Comparison of ENCODE assay signal across 20 cellular contexts in genomic region chr16:71966932-71967331, GRCh38. TPM values are rescaled to one million over a fixed set of nuclear protein-coding genes. Genes with fewer than 3 reads are reported as not detected.
DNase-seq lines count a peak whose midpoint lies in the region; ATAC-seq and TF ChIP-seq lines count a peak whose summit lies in the region.
"Had no signal": no experiment of that assay in that cellular context is flagged by ENCODE, and none has a peak within 500 bp of the region (broad histone marks: within the 10 kb centered on the region; RNA-seq: fewer than 3 reads in every experiment).

No MANE protein-coding gene starts in this region.

- H3K27me3 Mint-ChIP-seq in T-helper 17 cell = no peaks in the 10 kb centered on the region
- H3K27me3 Mint-ChIP-seq: CD4-positive, alpha-beta memory T cell had no signal

- H3K36me3 ChIP-seq in GM23248 (ENCODE audit: low read depth) = no peaks in the 10 kb centered on the region
- no peaks in the 10 kb centered on the region for H3K36me3 ChIP-seq in prostate gland
- H3K36me3 ChIP-seq in upper lobe of right lung = no peaks in the 10 kb centered on the region
- H3K36me3 ChIP-seq: BLaER1 had no signal

- no peak overlapping the region for H3K4me2 ChIP-seq in GM23248 (ENCODE audit: unreplicated experiment)
- H3K4me2 ChIP-seq: BLaER1 had no signal

- no peak for ATAC-seq in T-helper 17 cell
- ATAC-seq in upper lobe of right lung = no peak
- ATAC-seq in HG02884 (IDR thresholded peaks at IDR 0.05; ENCODE audit: unreplicated experiment) = no peak
- ATAC-seq: GM12878 had no signal

- peak overlapping the region; percentile 14 for H3K27ac Mint-ChIP-seq in T-helper 17 cell
- H3K27ac Mint-ChIP-seq: CD14-positive monocyte; CD4-positive, alpha-beta memory T cell; IgD-negative memory B cell had no signal

- peaks cover 4% of the 10 kb centered on the region for H3K4me1 Mint-ChIP-seq in T-helper 17 cell
- H3K4me1 Mint-ChIP-seq: CD14-positive monocyte, H9 had no signal

- H3K27me3 ChIP-seq in GM23248 (replicated peaks; ENCODE audit: insufficient read depth) (no peaks in the 10 kb centered on the region), prostate gland (replicated peaks; ENCODE audit: insufficient read depth) (no peaks in the 10 kb centered on the region), upper lobe of right lung (no peaks in the 10 kb centered on the region)
- H3K27me3 ChIP-seq: BLaER1 had no signal

- intact Hi-C loops in prostate gland (cut with DNase I) = no loop called here
- intact Hi-C loops in upper lobe of right lung (cut with DNase I) = no loop called here

- H3K36me3 Mint-ChIP-seq in T-helper 17 cell (ENCODE audit: low read depth) = no peaks in the 10 kb centered on the region
- H3K36me3 Mint-ChIP-seq: CD14-positive monocyte; CD4-positive, alpha-beta memory T cell; IgD-negative memory B cell had no signal

- H3K9me2 ChIP-seq in GM23248 (ENCODE audit: insufficient read depth) = no peaks in the 10 kb centered on the region

- H2AFZ ChIP-seq in GM23248 = no peak overlapping the region

- H4K20me1 ChIP-seq in GM23248 (ENCODE audit: insufficient read depth) = no peaks in the 10 kb centered on the region
- H4K20me1 ChIP-seq: BLaER1 had no signal

- no peak for TF ChIP-seq POLR2A in prostate gland (IDR thresholded peaks at IDR 0.05)

- no peaks in the 10 kb centered on the region for H3F3A ChIP-seq in GM23248 (ENCODE audit: insufficient read depth)

- TF ChIP-seq CTCF in prostate gland (IDR thresholded peaks at IDR 0.05) (no peak), upper lobe of right lung (IDR thresholded peaks at IDR 0.05) (no peak)

- no peak overlapping the region for H3K9ac ChIP-seq in GM23248
- H3K9ac ChIP-seq: BLaER1 had no signal

- in situ Hi-C loops in GM23248 (cut with MboI) = no loop called here

- 0 out of 2 replicates have a peak, but pooled peaks cover under 1% of the 10 kb centered on the region for H3K4me1 ChIP-seq in GM23248 (ENCODE audit: insufficient read depth)
- H3K4me1 ChIP-seq in prostate gland (replicated peaks) = no peaks in the 10 kb centered on the region
- no peaks in the 10 kb centered on the region for H3K4me1 ChIP-seq in upper lobe of right lung

- WGBS in GM23248 (ENCODE audit: low coverage in 1 of 2, low lambda C conversion rate in 2 of 2, missing lambda C conversion rate in 2 of 2), 2 experiments = 30 to 33% methylated on average over 4 of the region's 4 CpGs
- 29% methylated on average over 4 of the region's 4 CpGs for WGBS in prostate gland

- H3K4me3 ChIP-seq in GM23248 (no peak overlapping the region), prostate gland (no peak overlapping the region), upper lobe of right lung (no peak overlapping the region)
- H3K4me3 ChIP-seq: BLaER1, GM12878 had no signal

- H3K27ac ChIP-seq in GM23248 (no peak overlapping the region), prostate gland (no peak overlapping the region), upper lobe of right lung (no peak overlapping the region)
- H3K27ac ChIP-seq: BLaER1 had no signal

- DNase-seq in GM23248 (peak; percentile 14), T-helper 17 cell (no peak), left kidney (ENCODE audit: low read depth, low spot score) (peak; percentile 45), prostate gland (ENCODE audit: low spot score) (peak; percentile 53), pons (ENCODE audit: low spot score) (no peak), upper lobe of right lung (no peak), HuH-7.5 (ENCODE audit: low spot score) (no peak)
- DNase-seq: 8988T; CD4-positive, alpha-beta memory T cell; DMS79 treated with DMSO at 0.1 percent for 48 hours; H9 had no signal

- no peaks in the 10 kb centered on the region for H3K9me3 ChIP-seq in GM23248 (ENCODE audit: low read depth)
- H3K9me3 ChIP-seq in T-helper 17 cell (ENCODE audit: control insufficient read depth, low read length, poor library complexity, severe bottlenecking) = no peaks in the 10 kb centered on the region
- no peaks in the 10 kb centered on the region for H3K9me3 ChIP-seq in prostate gland
- H3K9me3 ChIP-seq in upper lobe of right lung = no peaks in the 10 kb centered on the region
- H3K9me3 ChIP-seq: BLaER1 had no signal

- no peak overlapping the region for H3K4me3 Mint-ChIP-seq in T-helper 17 cell
- H3K4me3 Mint-ChIP-seq: CD14-positive monocyte; CD4-positive, alpha-beta memory T cell; H9; IgD-negative memory B cell had no signal

- no peaks in the 10 kb centered on the region for H3K79me2 ChIP-seq in GM23248 (ENCODE audit: insufficient read depth)

RNA-seq across cellular contexts. Expression of gene PKD1L3, which starts 33.3 kb away (rescaled TPM):
- total RNA-seq in GM23248 (2014; rRNA removed; shearing (Covaris generic)) = not detected in 2 replicates
- polyA plus RNA-seq in GM23248 (2016; fragmentation: Nextera tagmentation; extraction: Ambion mirVana) = not detected in 2 replicates
- total RNA-seq in T-helper 17 cell = under 1 TPM in 1 of 2 donors, not detected in 1; 0.34 TPM
- total RNA-seq in prostate gland = under 1 TPM; 0.36 to 0.40 TPM
- total RNA-seq in upper lobe of right lung = 0.32 TPM
- total RNA-seq: A673; CD4-positive, alpha-beta memory T cell; G401; H1; H9 had no signal
- polyA plus RNA-seq: AG04450; CD14-positive monocyte; CD4-positive, alpha-beta memory T cell; IgD-negative memory B cell had no signal

RNA-seq across cellular contexts. Expression of gene DHODH, which starts 41.6 kb away (rescaled TPM):
- 2.2 and 8.5 TPM in 2 replicates for total RNA-seq in GM23248 (2014; rRNA removed; shearing (Covaris generic))
- 3.8 and 5.4 TPM in 2 replicates for polyA plus RNA-seq in GM23248 (2016; fragmentation: Nextera tagmentation; extraction: Ambion mirVana)
- 1 to 10 TPM; 5.0 to 5.9 TPM for total RNA-seq in T-helper 17 cell
- total RNA-seq in prostate gland = 1 to 10 TPM; 4.4 to 7.7 TPM
- 7.7 TPM for total RNA-seq in upper lobe of right lung

Comparison
In these comparisons a context has a peak if more than half of its experiments do, and no peak if none do; other contexts are left out.
1. DNase-seq: peak in GM23248 (single experiment), left kidney (single experiment) and prostate gland (single experiment); none in T-helper 17 cell (0 of 3), pons (single experiment), upper lobe of right lung (single experiment) and HuH-7.5 (single experiment).